1 cellular context compared by ENCODE assay signal in the genomic region with DNA sequence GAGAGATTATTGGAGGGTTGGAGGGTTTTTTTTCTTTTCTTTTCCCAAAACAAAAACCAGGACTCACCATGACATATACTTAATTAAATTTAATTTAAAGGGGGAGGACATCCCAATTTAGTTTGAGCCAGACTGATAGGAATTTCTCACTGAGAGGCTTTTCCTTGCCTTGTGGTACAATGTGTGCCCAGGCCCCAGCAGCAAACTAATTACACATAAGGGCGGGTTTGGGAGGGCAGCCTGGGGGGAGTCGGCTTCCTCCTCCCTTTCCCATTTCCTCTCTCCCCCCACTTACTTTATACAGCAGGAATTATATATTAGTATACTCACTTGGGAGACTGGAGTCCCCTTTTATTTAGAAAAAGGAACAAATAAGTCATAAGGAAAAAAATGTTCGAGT.
TF ChIP-seq lines count a peak whose summit lies in the region.

No MANE protein-coding gene starts in this region.

TF ChIP-seq in WTC11, 78 proteins besides CTCF, POLR2A, EP300 and RAD21 (continued from another document):
- TF ChIP-seq, protein P1, sequence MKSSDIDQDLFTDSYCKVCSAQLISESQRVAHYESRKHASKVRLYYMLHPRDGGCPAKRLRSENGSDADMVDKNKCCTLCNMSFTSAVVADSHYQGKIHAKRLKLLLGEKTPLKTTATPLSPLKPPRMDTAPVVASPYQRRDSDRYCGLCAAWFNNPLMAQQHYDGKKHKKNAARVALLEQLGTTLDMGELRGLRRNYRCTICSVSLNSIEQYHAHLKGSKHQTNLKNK (CRISPR knock-in tag; IDR thresholded peaks at IDR 0.05) = no peak
- TF ChIP-seq, protein P2, sequence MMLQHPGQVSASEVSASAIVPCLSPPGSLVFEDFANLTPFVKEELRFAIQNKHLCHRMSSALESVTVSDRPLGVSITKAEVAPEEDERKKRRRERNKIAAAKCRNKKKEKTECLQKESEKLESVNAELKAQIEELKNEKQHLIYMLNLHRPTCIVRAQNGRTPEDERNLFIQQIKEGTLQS (CRISPR knock-in tag; conservative IDR thresholded peaks at IDR 0.05) = no peak
- TF ChIP-seq, protein P3, sequence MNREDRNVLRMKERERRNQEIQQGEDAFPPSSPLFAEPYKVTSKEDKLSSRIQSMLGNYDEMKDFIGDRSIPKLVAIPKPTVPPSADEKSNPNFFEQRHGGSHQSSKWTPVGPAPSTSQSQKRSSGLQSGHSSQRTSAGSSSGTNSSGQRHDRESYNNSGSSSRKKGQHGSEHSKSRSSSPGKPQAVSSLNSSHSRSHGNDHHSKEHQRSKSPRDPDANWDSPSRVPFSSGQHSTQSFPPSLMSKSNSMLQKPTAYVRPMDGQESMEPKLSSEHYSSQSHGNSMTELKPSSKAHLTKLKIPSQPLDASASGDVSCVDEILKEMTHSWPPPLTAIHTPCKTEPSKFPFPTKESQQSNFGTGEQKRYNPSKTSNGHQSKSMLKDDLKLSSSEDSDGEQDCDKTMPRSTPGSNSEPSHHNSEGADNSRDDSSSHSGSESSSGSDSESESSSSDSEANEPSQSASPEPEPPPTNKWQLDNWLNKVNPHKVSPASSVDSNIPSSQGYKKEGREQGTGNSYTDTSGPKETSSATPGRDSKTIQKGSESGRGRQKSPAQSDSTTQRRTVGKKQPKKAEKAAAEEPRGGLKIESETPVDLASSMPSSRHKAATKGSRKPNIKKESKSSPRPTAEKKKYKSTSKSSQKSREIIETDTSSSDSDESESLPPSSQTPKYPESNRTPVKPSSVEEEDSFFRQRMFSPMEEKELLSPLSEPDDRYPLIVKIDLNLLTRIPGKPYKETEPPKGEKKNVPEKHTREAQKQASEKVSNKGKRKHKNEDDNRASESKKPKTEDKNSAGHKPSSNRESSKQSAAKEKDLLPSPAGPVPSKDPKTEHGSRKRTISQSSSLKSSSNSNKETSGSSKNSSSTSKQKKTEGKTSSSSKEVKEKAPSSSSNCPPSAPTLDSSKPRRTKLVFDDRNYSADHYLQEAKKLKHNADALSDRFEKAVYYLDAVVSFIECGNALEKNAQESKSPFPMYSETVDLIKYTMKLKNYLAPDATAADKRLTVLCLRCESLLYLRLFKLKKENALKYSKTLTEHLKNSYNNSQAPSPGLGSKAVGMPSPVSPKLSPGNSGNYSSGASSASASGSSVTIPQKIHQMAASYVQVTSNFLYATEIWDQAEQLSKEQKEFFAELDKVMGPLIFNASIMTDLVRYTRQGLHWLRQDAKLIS (CRISPR knock-in tag; IDR thresholded peaks at IDR 0.05; ENCODE audit: borderline replicate concordance) = no peak
- TF ChIP-seq SMAD4 (CRISPR knock-in tag; IDR thresholded peaks at IDR 0.05) = no peak
